In the genomic region with DNA sequence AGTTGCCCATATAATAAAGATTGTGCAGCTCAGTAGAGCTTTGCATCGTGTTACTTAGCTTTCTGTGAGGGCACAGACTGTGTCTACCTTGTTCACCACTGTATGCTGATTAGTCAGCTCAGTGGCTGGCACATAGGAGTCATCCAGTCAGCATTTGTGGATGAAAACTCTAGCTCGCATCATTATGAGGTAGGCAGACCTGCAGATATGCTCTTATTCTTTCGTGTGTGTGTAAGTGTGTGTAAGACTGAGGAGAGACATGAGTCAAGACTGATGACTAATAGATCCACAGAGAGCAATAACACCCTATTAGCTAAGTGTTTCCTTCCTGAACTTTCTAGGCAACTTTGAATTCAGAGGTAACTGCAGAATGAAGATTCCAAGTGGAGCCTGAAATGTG, we compare ENCODE assay signal across 1 cellular context.
TF ChIP-seq lines count a peak whose summit lies in the region.

No MANE protein-coding gene starts in this region.

TF ChIP-seq in SK-N-SH, 30 proteins besides CTCF, POLR2A, EP300 and RAD21 (continued from another document):
- TF ChIP-seq, protein P1, sequence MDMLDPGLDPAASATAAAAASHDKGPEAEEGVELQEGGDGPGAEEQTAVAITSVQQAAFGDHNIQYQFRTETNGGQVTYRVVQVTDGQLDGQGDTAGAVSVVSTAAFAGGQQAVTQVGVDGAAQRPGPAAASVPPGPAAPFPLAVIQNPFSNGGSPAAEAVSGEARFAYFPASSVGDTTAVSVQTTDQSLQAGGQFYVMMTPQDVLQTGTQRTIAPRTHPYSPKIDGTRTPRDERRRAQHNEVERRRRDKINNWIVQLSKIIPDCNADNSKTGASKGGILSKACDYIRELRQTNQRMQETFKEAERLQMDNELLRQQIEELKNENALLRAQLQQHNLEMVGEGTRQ (IDR thresholded peaks at IDR 0.05; ENCODE audit: borderline replicate concordance, low read depth, low read length), result no peak
- TF ChIP-seq, protein P2, sequence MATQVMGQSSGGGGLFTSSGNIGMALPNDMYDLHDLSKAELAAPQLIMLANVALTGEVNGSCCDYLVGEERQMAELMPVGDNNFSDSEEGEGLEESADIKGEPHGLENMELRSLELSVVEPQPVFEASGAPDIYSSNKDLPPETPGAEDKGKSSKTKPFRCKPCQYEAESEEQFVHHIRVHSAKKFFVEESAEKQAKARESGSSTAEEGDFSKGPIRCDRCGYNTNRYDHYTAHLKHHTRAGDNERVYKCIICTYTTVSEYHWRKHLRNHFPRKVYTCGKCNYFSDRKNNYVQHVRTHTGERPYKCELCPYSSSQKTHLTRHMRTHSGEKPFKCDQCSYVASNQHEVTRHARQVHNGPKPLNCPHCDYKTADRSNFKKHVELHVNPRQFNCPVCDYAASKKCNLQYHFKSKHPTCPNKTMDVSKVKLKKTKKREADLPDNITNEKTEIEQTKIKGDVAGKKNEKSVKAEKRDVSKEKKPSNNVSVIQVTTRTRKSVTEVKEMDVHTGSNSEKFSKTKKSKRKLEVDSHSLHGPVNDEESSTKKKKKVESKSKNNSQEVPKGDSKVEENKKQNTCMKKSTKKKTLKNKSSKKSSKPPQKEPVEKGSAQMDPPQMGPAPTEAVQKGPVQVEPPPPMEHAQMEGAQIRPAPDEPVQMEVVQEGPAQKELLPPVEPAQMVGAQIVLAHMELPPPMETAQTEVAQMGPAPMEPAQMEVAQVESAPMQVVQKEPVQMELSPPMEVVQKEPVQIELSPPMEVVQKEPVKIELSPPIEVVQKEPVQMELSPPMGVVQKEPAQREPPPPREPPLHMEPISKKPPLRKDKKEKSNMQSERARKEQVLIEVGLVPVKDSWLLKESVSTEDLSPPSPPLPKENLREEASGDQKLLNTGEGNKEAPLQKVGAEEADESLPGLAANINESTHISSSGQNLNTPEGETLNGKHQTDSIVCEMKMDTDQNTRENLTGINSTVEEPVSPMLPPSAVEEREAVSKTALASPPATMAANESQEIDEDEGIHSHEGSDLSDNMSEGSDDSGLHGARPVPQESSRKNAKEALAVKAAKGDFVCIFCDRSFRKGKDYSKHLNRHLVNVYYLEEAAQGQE (IDR thresholded peaks at IDR 0.05; ENCODE audit: low read depth, low read length), result no peak
- TF ChIP-seq ELF1 (IDR thresholded peaks at IDR 0.05) (no peak), POLR2AphosphoS5 (IDR thresholded peaks at IDR 0.05; ENCODE audit: low read depth, low read length) (no peak; the same call in 1 of the 2 replicates), SMC3 (IDR thresholded peaks at IDR 0.05; ENCODE audit: low read depth, low read length) (no peak), MXI1 (IDR thresholded peaks at IDR 0.05; ENCODE audit: low read depth, low read length) (no peak), TEAD4 (IDR thresholded peaks at IDR 0.05; ENCODE audit: borderline replicate concordance, insufficient read depth) (no peak)
- TF ChIP-seq, protein P3, sequence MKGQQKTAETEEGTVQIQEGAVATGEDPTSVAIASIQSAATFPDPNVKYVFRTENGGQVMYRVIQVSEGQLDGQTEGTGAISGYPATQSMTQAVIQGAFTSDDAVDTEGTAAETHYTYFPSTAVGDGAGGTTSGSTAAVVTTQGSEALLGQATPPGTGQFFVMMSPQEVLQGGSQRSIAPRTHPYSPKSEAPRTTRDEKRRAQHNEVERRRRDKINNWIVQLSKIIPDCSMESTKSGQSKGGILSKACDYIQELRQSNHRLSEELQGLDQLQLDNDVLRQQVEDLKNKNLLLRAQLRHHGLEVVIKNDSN (IDR thresholded peaks at IDR 0.05; ENCODE audit: borderline replicate concordance, low read depth), result no peak
TF ChIP-seq in SK-N-SH: peak in this region for 5.
